In genomic region chr4:17537060-17537459, GRCh38 we compare ENCODE assay signal across 5 cellular contexts. TPM values are rescaled to one million over a fixed set of nuclear protein-coding genes. Genes with fewer than 3 reads are reported as not detected.
"Had no signal": no experiment of that assay in that cellular context is flagged by ENCODE, and none has a peak within 500 bp of the region (broad histone marks: within the 10 kb centered on the region; RNA-seq: fewer than 3 reads in every experiment).

No MANE protein-coding gene starts in this region.

RNA-seq across cellular contexts. Expression of gene CLRN2, which starts 22.1 kb away (rescaled TPM):
- total RNA-seq: HT-29, HT1080, IMR-90, K562 had no signal
- polyA plus RNA-seq: IgD-negative memory B cell, IMR-90, K562 had no signal
